2 cellular contexts compared by ENCODE assay signal in genomic region chr14:31027847-31028246, GRCh38.
A peak's percentile ranks its signal among the peaks of the same experiment; 100 is the strongest.
TF ChIP-seq lines count a peak whose summit lies in the region.

No MANE protein-coding gene starts in this region.

TF ChIP-seq in WTC11, 78 proteins besides CTCF, POLR2A, EP300 and RAD21:
- TF ChIP-seq TP53 (CRISPR knock-in tag; IDR thresholded peaks at IDR 0.05), result no peak

TF ChIP-seq in HepG2, 621 proteins besides CTCF, POLR2A, EP300 and RAD21:
- TF ChIP-seq ADNP (CRISPR knock-in tag; IDR thresholded peaks at IDR 0.05), result no peak
- TF ChIP-seq FIP1L1 (IDR thresholded peaks at IDR 0.05; ENCODE audit: borderline replicate concordance, insufficient read depth, low read depth, low read length), result no peak
- no peak for TF ChIP-seq ZBTB14 (CRISPR knock-in tag; IDR thresholded peaks at IDR 0.05)
- TF ChIP-seq TCF7 (IDR thresholded peaks at IDR 0.05; ENCODE audit: low read depth), result 0 out of 2 replicates have a peak, but pooled peaks have one; percentile 3
- TF ChIP-seq REPIN1 (CRISPR knock-in tag; IDR thresholded peaks at IDR 0.05; ENCODE audit: borderline replicate concordance, low read depth), result 0 out of 2 replicates have a peak, but pooled peaks have one; percentile 1
- no peak for TF ChIP-seq SKIL (CRISPR knock-in tag; IDR thresholded peaks at IDR 0.05; ENCODE audit: borderline replicate concordance)
- TF ChIP-seq ZNF260 (CRISPR knock-in tag; IDR thresholded peaks at IDR 0.05; ENCODE audit: borderline replicate concordance, low read depth), result no peak
- TF ChIP-seq ZNF615 (CRISPR knock-in tag; IDR thresholded peaks at IDR 0.05; ENCODE audit: borderline replicate concordance), result no peak
- no peak for TF ChIP-seq ZNF446 (CRISPR knock-in tag; IDR thresholded peaks at IDR 0.05)
- no peak for TF ChIP-seq RFX5 (IDR thresholded peaks at IDR 0.05; ENCODE audit: low read depth, low read length)
- no peak for TF ChIP-seq MLX (CRISPR knock-in tag; IDR thresholded peaks at IDR 0.05)
